Comparison of ENCODE assay signal across 2 cellular contexts in genomic region chr7:117153016-117153415, GRCh38.
TF ChIP-seq lines count a peak whose summit lies in the region.

No MANE protein-coding gene starts in this region.

TF ChIP-seq in endothelial cell of umbilical vein, 7 proteins besides CTCF, POLR2A, EP300 and RAD21:
- TF ChIP-seq MYC (IDR thresholded peaks at IDR 0.05; ENCODE audit: low read depth, low read length) (no peak), FOS (IDR thresholded peaks at IDR 0.05; ENCODE audit: borderline replicate concordance, insufficient read depth, low read length) (no peak), MAX (IDR thresholded peaks at IDR 0.05; ENCODE audit: insufficient read depth, insufficient read length) (no peak), EZH2 (IDR thresholded peaks at IDR 0.05; ENCODE audit: borderline replicate concordance, low read depth, low read length, severe bottlenecking) (no peak), POLR2AphosphoS5 (IDR thresholded peaks at IDR 0.05; ENCODE audit: insufficient read depth, low read depth, low read length) (no peak), GATA2 (IDR thresholded peaks at IDR 0.05; ENCODE audit: insufficient read depth, insufficient read length, low read depth, low read length) (no peak)

TF ChIP-seq in GM23338, 12 proteins besides CTCF, POLR2A, EP300 and RAD21:
- TF ChIP-seq ZNF462 (CRISPR knock-in tag; IDR thresholded peaks at IDR 0.05), result no peak
- TF ChIP-seq POLR2AphosphoS5 (IDR thresholded peaks at IDR 0.05; ENCODE audit: low read depth), result no peak
- TF ChIP-seq ZNF114 (CRISPR knock-in tag; IDR thresholded peaks at IDR 0.05), result no peak
- no peak for TF ChIP-seq EZH2 (IDR thresholded peaks at IDR 0.05; ENCODE audit: low read depth, unreplicated experiment)
- no peak for TF ChIP-seq STAT1 (IDR thresholded peaks at IDR 0.05; ENCODE audit: unreplicated experiment)
- no peak for TF ChIP-seq REST (IDR thresholded peaks at IDR 0.05; ENCODE audit: unreplicated experiment)
- no peak for TF ChIP-seq EZH2phosphoT487 (IDR thresholded peaks at IDR 0.05; ENCODE audit: unreplicated experiment)
- TF ChIP-seq NANOG (IDR thresholded peaks at IDR 0.05; ENCODE audit: borderline replicate concordance), result no peak
- no peak for TF ChIP-seq JUNB (IDR thresholded peaks at IDR 0.05; ENCODE audit: unreplicated experiment)
- no peak for TF ChIP-seq ETS1 (IDR thresholded peaks at IDR 0.05)
- TF ChIP-seq ZNF331 (CRISPR knock-in tag; IDR thresholded peaks at IDR 0.05; ENCODE audit: low read depth), result no peak
